In the genomic region with DNA sequence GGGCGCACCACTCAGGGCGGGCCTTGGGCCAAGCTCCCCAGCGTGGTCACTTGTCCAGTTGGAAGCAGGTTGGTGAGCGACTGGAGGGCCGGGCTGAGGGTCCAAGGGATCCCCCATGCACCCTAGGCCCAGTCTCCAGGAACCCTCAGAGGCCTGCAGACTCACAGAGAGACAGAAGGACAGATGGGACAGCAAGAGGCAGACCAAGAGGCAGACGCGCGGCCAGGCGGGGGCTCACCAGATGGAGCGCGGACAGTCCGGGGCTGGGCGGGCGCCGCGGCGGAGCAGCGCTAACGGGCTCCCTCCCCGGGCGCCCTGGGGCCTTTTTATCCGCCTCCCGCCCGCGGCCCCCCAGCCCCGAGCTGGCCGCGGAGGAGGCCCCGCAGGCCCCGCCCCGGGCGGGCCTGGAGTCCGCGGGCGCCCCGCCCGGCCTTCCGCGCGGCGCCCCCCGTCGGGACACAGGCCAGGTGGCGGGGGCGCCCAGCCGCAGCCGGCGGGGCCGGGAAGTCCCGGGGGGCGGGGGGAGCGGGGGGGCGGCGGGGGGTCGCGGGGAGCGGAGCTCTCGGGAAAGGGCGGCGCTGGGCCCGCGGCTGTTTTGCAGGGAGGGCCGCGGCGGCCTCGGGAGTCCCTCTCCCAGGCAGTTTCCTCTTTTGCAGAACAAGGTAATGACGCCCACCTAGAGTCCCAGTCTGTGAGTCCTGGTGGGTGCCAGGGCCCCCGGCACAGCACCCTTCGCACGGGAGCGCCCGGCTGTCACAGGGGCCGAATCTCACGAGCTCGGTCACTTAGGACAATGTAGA, we compare ENCODE assay signal across 8 cellular contexts. TPM values are rescaled to one million over a fixed set of nuclear protein-coding genes. Genes with fewer than 3 reads are reported as not detected.
A peak's percentile ranks its signal among the peaks of the same experiment; 100 is the strongest.
DNase-seq lines count a peak whose midpoint lies in the region; ATAC-seq, FAIRE-seq and TF ChIP-seq lines count a peak whose summit lies in the region.

A gene (minus strand): TSS at position 301 of the 800 bp plus-strand sequence. CDS start 5,175 bp downstream, outside the sequence.

- no peak for TF ChIP-seq EP300 in K562 (IDR thresholded peaks at IDR 0.05; ENCODE audit: low read length)

- H3K9me3 Mint-ChIP-seq in stimulated activated naive B cell treated with anti-CD40 and anti-IgM and Interleukin-4, amounts not matched to agents 10 μg/mL and 1 μg/mL and 100 μg/mL, for 72 hours = no peaks in the 10 kb centered on the region

- no peak for FAIRE-seq in K562 (lab: Jason Lieb, UNC)

- 46% methylated on average over 4 of the region's 75 CpGs for WGBS in K562 (ENCODE audit: insufficient coverage, low coverage, missing lambda C conversion rate)

- peaks cover 0 to 4% of the 10 kb centered on the region in 2 donors for H3K36me3 Mint-ChIP-seq in stimulated activated naive B cell treated with anti-CD40 and anti-IgM and Interleukin-4, amounts not matched to agents 10 μg/mL and 1 μg/mL and 100 μg/mL, for 72 hours

- H3K27ac Mint-ChIP-seq in stimulated activated naive B cell treated with anti-CD40 and anti-IgM and Interleukin-4, amounts not matched to agents 10 μg/mL and 1 μg/mL and 100 μg/mL, for 72 hours = peak within 1 kb of the TSS; percentile 73

- peaks cover under 1 to 22% of the 10 kb centered on the region in 2 donors for H3K27me3 Mint-ChIP-seq in stimulated activated naive B cell treated with anti-CD40 and anti-IgM and Interleukin-4, amounts not matched to agents 10 μg/mL and 1 μg/mL and 100 μg/mL, for 72 hours

- H3K9me3 ChIP-seq in K562 (replicated peaks; ENCODE audit: control insufficient read depth, insufficient read depth, low read depth, low read length) = no peaks in the 10 kb centered on the region

- in situ Hi-C loops in KBM-7 (cut with MboI; ENCODE audit: low pct_unique_long_range_greater_than_20kb, low sequenced_read_pairs) = no loop called here
- in situ Hi-C loops in K562 (cut with MboI) = no loop called here

- DNase-seq in EH (ENCODE audit: low read depth) (peak; percentile 50), KBM-7 (peak; percentile 50), K562 (ENCODE audit: extremely low read depth in 1 of 4, low spot score in 3 of 4) (peak; percentile 34 to 91 (median 82)), iPS-NIHi7 (ENCODE audit: extremely low spot score) (peak; percentile 56), GF-D8 (lab: John Stamatoyannopoulos, UW) (no peak)
- no peak for DNase-seq in stimulated activated naive B cell treated with anti-CD40 and anti-IgM and Interleukin-4, amounts not matched to agents 10 μg/mL and 1 μg/mL and 100 μg/mL, for 72 hours

- TF ChIP-seq POLR2A in K562 (conservative IDR thresholded peaks at IDR 0.05) = no peak

- no peak for TF ChIP-seq CTCF in K562 (IDR thresholded peaks at IDR 0.05 in 2 of 3, conservative IDR thresholded peaks at IDR 0.05 in 1 of 3; ENCODE audit: insufficient read depth in 2 of 3, low read depth in 1 of 3, low read length in 3 of 3)

- no TSS peak for BruUV-seq in K562 (replicated peaks; lab: Mats Ljungman, UMichigan)

- H3K9me1 ChIP-seq in K562 (ENCODE audit: control insufficient read depth, insufficient read depth, low read length) = no peaks in the 10 kb centered on the region

- no peak within 1 kb of the TSS for H3K27ac ChIP-seq in K562 (ENCODE audit: extremely low read depth, low read depth, low read length)

- H4K20me1 ChIP-seq in K562 (replicated peaks; ENCODE audit: control insufficient read depth, insufficient read depth, low read length) = no peaks in the 10 kb centered on the region

- peaks cover 2 to 19% of the 10 kb centered on the region in 2 experiments; a peak in 3 of 5 replicates for H3K4me1 ChIP-seq in K562 (replicated peaks in 1 of 2; ENCODE audit: control insufficient read depth in 2 of 2, insufficient read depth in 2 of 2, low read length in 2 of 2)

- no peak for TF ChIP-seq RAD21 in K562 (CRISPR knock-in tag; conservative IDR thresholded peaks at IDR 0.05 in 1 of 2, IDR thresholded peaks at IDR 0.05 in 1 of 2)

- intact Hi-C loops in K562 (cut with micrococcal nuclease) = no loop called here

- no peaks in the 10 kb centered on the region for H3K36me3 ChIP-seq in K562 (ENCODE audit: control insufficient read depth, insufficient read depth, low read length)

- H2AFZ ChIP-seq in K562 (ENCODE audit: low read depth, low read length) = peak within 1 kb of the TSS; percentile 72

- peaks cover 0 to 37% of the 10 kb centered on the region in 2 experiments; a peak in 3 of 5 replicates for H3K27me3 ChIP-seq in K562 (ENCODE audit: control insufficient read depth in 2 of 2, insufficient read depth in 2 of 2, low read length in 2 of 2)

- H3K9ac ChIP-seq in K562 (ENCODE audit: insufficient read depth in 1 of 2, low read depth in 2 of 2, low read length in 2 of 2) = peak within 1 kb of the TSS in 1 of 2 experiments; percentile 86; a peak in 2 of 4 replicates

- ATAC-seq in K562 (peak; percentile 71), GM19351 (IDR thresholded peaks at IDR 0.05; ENCODE audit: unreplicated experiment) (no peak), HG02885 (IDR thresholded peaks at IDR 0.05; ENCODE audit: poor library complexity, unreplicated experiment) (no peak)
- ATAC-seq in stimulated activated naive B cell treated with anti-CD40 and anti-IgM and Interleukin-4, amounts not matched to agents 10 μg/mL and 1 μg/mL and 100 μg/mL, for 72 hours (replicated peaks) = peak; percentile 66 to 71

- H3K79me2 ChIP-seq in K562 (ENCODE audit: control insufficient read depth, insufficient read depth, low read length) = no peaks in the 10 kb centered on the region

- H3K4me2 ChIP-seq in K562 (ENCODE audit: insufficient read depth, low read length) = peak within 1 kb of the TSS; percentile 70

- POLR2A ChIA-PET in K562 (lab: Yijun Ruan, JAX) = no interaction called here

- peak within 1 kb of the TSS; percentile 37 for H3K4me3 ChIP-seq in K562

- peaks cover 17 to 18% of the 10 kb centered on the region in 2 donors for H3K4me1 Mint-ChIP-seq in stimulated activated naive B cell treated with anti-CD40 and anti-IgM and Interleukin-4, amounts not matched to agents 10 μg/mL and 1 μg/mL and 100 μg/mL, for 72 hours

- CTCF ChIA-PET in K562 (lab: Yijun Ruan, JAX; ENCODE audit: low intra/inter-chr PET ratio) = no interaction called here

- peak within 1 kb of the TSS; percentile 81 to 82 for H3K4me3 Mint-ChIP-seq in stimulated activated naive B cell treated with anti-CD40 and anti-IgM and Interleukin-4, amounts not matched to agents 10 μg/mL and 1 μg/mL and 100 μg/mL, for 72 hours

TF ChIP-seq in K562, 482 proteins besides CTCF, POLR2A, EP300 and RAD21 (continues in another document):
- TF ChIP-seq, protein P1, sequence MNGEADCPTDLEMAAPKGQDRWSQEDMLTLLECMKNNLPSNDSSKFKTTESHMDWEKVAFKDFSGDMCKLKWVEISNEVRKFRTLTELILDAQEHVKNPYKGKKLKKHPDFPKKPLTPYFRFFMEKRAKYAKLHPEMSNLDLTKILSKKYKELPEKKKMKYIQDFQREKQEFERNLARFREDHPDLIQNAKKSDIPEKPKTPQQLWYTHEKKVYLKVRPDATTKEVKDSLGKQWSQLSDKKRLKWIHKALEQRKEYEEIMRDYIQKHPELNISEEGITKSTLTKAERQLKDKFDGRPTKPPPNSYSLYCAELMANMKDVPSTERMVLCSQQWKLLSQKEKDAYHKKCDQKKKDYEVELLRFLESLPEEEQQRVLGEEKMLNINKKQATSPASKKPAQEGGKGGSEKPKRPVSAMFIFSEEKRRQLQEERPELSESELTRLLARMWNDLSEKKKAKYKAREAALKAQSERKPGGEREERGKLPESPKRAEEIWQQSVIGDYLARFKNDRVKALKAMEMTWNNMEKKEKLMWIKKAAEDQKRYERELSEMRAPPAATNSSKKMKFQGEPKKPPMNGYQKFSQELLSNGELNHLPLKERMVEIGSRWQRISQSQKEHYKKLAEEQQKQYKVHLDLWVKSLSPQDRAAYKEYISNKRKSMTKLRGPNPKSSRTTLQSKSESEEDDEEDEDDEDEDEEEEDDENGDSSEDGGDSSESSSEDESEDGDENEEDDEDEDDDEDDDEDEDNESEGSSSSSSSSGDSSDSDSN (IDR thresholded peaks at IDR 0.05; ENCODE audit: borderline replicate concordance in 1 of 2, low read depth in 2 of 2, low read length in 2 of 2) = 0 out of 4 replicates have a peak, but pooled peaks of 1 of the 2 experiments have one; percentile 16
- TF ChIP-seq PHF8 (IDR thresholded peaks at IDR 0.05; ENCODE audit: borderline replicate concordance, low read length) (peak; percentile 39; the same call in 1 of the 2 replicates), RBFOX2 (IDR thresholded peaks at IDR 0.05; ENCODE audit: low read depth, low read length) (0 out of 2 replicates have a peak, but pooled peaks have one; percentile 22), ZFX (CRISPR knock-in tag; IDR thresholded peaks at IDR 0.05) (peak; percentile 57)
- TF ChIP-seq, protein P2, sequence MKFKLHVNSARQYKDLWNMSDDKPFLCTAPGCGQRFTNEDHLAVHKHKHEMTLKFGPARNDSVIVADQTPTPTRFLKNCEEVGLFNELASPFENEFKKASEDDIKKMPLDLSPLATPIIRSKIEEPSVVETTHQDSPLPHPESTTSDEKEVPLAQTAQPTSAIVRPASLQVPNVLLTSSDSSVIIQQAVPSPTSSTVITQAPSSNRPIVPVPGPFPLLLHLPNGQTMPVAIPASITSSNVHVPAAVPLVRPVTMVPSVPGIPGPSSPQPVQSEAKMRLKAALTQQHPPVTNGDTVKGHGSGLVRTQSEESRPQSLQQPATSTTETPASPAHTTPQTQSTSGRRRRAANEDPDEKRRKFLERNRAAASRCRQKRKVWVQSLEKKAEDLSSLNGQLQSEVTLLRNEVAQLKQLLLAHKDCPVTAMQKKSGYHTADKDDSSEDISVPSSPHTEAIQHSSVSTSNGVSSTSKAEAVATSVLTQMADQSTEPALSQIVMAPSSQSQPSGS (CRISPR knock-in tag; IDR thresholded peaks at IDR 0.05) = no peak

RNA-seq across cellular contexts. Expression of the gene that starts here (rescaled TPM):
- total RNA-seq in K562 (2011; cell fraction: chromatin; rRNA removed; ENCODE audit: low replicate concordance) = 0.35 and 1.1 TPM in 2 replicates
- total RNA-seq in K562 (2011; cell fraction: nucleolus; rRNA removed) = 0.92 and 1.2 TPM in 2 replicates
- 0.53 and 0.95 TPM in 2 replicates for total RNA-seq in K562 (2011; cell fraction: nucleoplasm; rRNA removed)
- total RNA-seq in K562 (2014; rRNA removed) (0.04 and 0.09 TPM in 2 replicates), K562 (2014; rRNA removed; fragmentation: Illumina TruSeq; extraction: Trizol) (0.06 TPM in 1 of 2 replicates, not detected in the other), K562 (2015; rRNA removed; fragmentation: Illumina TruSeq; extraction: Trizol) (not detected in 2 replicates), K562 (2021) (0.04 and 0.13 TPM in 2 replicates)
- polyA plus RNA-seq in K562 (2011; rRNA removed) (0.35 and 0.39 TPM in 2 replicates), K562 (2014; fragmentation: Illumina TruSeq; extraction: Trizol) (0.03 and 0.04 TPM in 2 replicates), K562 (2014; fragmentation: Nextera tagmentation; extraction: Ambion mirVana) (under 1 TPM in 1 of 2 experiments, not detected in 1; 0.04 TPM), K562 (2014; rRNA removed) (0.05 and 0.07 TPM in 2 replicates)
- 0.47 and 0.58 TPM in 2 replicates for polyA plus RNA-seq in K562 (2011; cell fraction: cytosol; rRNA removed)
- polyA plus RNA-seq in K562 (2011; cell fraction: nucleus; rRNA removed) = 0.76 and 1.2 TPM in 2 replicates
- 0.16 and 0.83 TPM in 2 replicates for polyA plus RNA-seq in K562 (2012)
- polyA minus RNA-seq in K562 (2011; rRNA and poly(A)+ RNA removed) = 0.21 and 0.24 TPM in 2 replicates
- 0.48 TPM in 1 of 2 replicates, not detected in the other for polyA minus RNA-seq in K562 (2011; cell fraction: cytosol; rRNA and poly(A)+ RNA removed)
- polyA minus RNA-seq in K562 (2011; cell fraction: nucleus; rRNA and poly(A)+ RNA removed) = 0.22 and 0.27 TPM in 2 replicates

Comparison
In these comparisons a context has a peak if more than half of its experiments do, and no peak if none do; other contexts are left out.
1. DNase-seq: peak in EH (single experiment), KBM-7 (single experiment), K562 (4 of 4) and iPS-NIHi7 (single experiment); none in stimulated activated naive B cell treated with anti-CD40 and anti-IgM and Interleukin-4, amounts not matched to agents 10 μg/mL and 1 μg/mL and 100 μg/mL, for 72 hours (single experiment) and GF-D8 (single experiment).
2. ATAC-seq: peak in K562 (single experiment) and stimulated activated naive B cell treated with anti-CD40 and anti-IgM and Interleukin-4, amounts not matched to agents 10 μg/mL and 1 μg/mL and 100 μg/mL, for 72 hours (2 of 2); none in GM19351 (single experiment) and HG02885 (single experiment).